Comparison of ENCODE assay signal across 1 cellular context in genomic region chr20:56957737-56958553, GRCh38.
TF ChIP-seq lines count a peak whose summit lies in the region.

No MANE protein-coding gene starts in this region.

TF ChIP-seq in HepG2, 621 proteins besides CTCF, POLR2A, EP300 and RAD21 (continued from another document):
- TF ChIP-seq ZXDC (CRISPR knock-in tag; IDR thresholded peaks at IDR 0.05) = no peak
- no peak for TF ChIP-seq FOXM1 (CRISPR knock-in tag; IDR thresholded peaks at IDR 0.05)
- no peak for TF ChIP-seq ZBTB42 (CRISPR knock-in tag; IDR thresholded peaks at IDR 0.05)
- TF ChIP-seq LRRFIP1 (CRISPR knock-in tag; conservative IDR thresholded peaks at IDR 0.05) = no peak
